ENCODE assay signal across 8 cellular contexts in the genomic region with DNA sequence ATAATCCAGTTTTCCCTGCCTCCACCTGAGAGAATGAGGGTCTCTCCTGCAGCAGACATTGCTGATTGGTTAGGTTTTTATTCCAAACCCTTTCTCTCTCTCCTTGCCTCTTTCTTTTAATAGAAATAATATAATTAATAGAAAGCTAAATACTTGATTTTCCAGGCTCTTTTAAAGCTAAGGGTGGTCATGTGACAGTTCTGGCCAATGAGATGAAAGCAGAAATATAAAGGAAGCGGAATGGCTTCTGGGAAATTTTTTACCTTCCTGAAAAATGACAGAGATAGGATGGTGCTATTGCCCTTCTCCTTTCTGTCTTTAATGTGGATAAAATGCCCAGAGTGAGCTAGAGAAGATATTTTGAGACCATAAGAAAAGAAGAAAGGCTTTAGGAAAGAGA.
"Had no signal": no experiment of that assay in that cellular context is flagged by ENCODE, and none has a peak within 500 bp of the region (broad histone marks: within the 10 kb centered on the region; RNA-seq: fewer than 3 reads in every experiment).

No MANE protein-coding gene starts in this region.

- ATAC-seq: GM12878 had no signal

- FAIRE-seq: G401.6, GM12878, GM12891, GM12892, GM18507, GM19239 had no signal

- DNase-seq: GDM1, GF-D8 had no signal

- H3K4me3 ChIP-seq: GM12878 had no signal
